ENCODE assay signal across 23 cellular contexts in the genomic region with DNA sequence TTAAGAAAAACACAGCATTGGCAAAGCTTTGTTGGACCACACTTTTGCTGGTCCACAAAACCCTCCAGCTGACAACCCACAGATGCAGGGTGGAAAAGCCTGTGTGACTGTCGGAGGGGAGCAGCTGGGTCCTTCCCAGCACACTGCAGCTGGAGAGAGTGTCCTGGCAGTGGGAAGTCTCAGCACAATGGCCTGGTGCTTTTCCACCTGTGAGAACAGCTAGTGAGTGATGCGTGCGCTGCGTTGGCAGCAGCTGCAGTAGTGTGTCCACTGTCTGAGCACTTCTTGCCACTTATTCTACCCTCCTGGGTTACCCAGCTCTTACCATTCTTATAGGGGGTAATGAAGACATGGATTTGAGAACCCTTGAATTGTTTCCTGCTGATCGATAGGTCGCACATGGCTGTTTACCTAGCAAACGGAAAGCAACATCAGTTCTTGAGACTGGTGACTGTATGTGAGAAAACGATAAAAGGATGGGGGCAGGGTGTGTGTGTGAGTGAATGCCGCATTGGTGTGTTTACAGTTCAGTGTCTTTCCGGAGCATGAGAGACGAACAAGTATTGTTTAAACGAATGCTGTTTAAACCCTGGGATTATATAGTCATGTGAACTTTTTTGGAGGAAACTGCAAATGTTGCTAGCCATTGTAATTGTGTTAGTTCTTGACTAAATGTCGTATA.
DNase-seq lines count a peak whose midpoint lies in the region; TF ChIP-seq lines count a peak whose summit lies in the region.
"Had no signal": no experiment of that assay in that cellular context is flagged by ENCODE, and none has a peak within 500 bp of the region (broad histone marks: within the 10 kb centered on the region; RNA-seq: fewer than 3 reads in every experiment).

No MANE protein-coding gene starts in this region.

- H3K9me3 ChIP-seq in ovary (no peaks in the 10 kb centered on the region), A673 (ENCODE audit: low read depth, low read length, poor library complexity, severe bottlenecking) (no peaks in the 10 kb centered on the region), osteoblast (ENCODE audit: low read depth, low read length) (no peaks in the 10 kb centered on the region)
- H3K9me3 ChIP-seq: adrenal gland, gastroesophageal sphincter, HAP-1 had no signal

- H3K27me3 ChIP-seq in ovary, result no peaks in the 10 kb centered on the region
- H3K27me3 ChIP-seq in A673 (replicated peaks; ENCODE audit: insufficient read depth, low read depth, low read length, poor library complexity), result no peaks in the 10 kb centered on the region
- H3K27me3 ChIP-seq in osteoblast (ENCODE audit: insufficient read depth, low read length), result no peaks in the 10 kb centered on the region
- H3K27me3 ChIP-seq: adrenal gland, gastroesophageal sphincter had no signal

- intact Hi-C loops in ovary (cut with DNase I) (no loop called here), A673 (cut with micrococcal nuclease; ENCODE audit: unreplicated experiment) (no loop called here), CD14-positive monocyte (cut with micrococcal nuclease) (no loop called here)

- no peak for TF ChIP-seq EP300 in ovary (IDR thresholded peaks at IDR 0.05)

- H3K36me3 Mint-ChIP-seq in glutamatergic neuron (ENCODE audit: unreplicated experiment), result no peaks in the 10 kb centered on the region
- H3K36me3 Mint-ChIP-seq in CD14-positive monocyte, result no peaks in the 10 kb centered on the region

- H3K27ac ChIP-seq in ovary (no peak overlapping the region), A673 (ENCODE audit: low read depth, low read length, poor library complexity, severe bottlenecking) (no peak overlapping the region), osteoblast (ENCODE audit: low read depth, low read length) (no peak overlapping the region)
- H3K27ac ChIP-seq: adrenal gland, dorsolateral prefrontal cortex, epithelial cell of prostate, gastroesophageal sphincter, HL-60 had no signal

- H2AFZ ChIP-seq in osteoblast (ENCODE audit: low read length), result no peak overlapping the region

- TF ChIP-seq CTCF in glutamatergic neuron (IDR thresholded peaks at IDR 0.05; ENCODE audit: partially characterized antibody, unreplicated experiment), result no peak
- no peak for TF ChIP-seq CTCF in ovary (IDR thresholded peaks at IDR 0.05)
- TF ChIP-seq CTCF in A673 (conservative IDR thresholded peaks at IDR 0.05; ENCODE audit: low read depth, low read length), result no peak
- TF ChIP-seq CTCF in osteoblast (IDR thresholded peaks at IDR 0.05; ENCODE audit: extremely low read depth, low read depth, low read length), result no peak
- TF ChIP-seq CTCF in CD14-positive monocyte (IDR thresholded peaks at IDR 0.05), result no peak

- H3K27me3 Mint-ChIP-seq in glutamatergic neuron (ENCODE audit: unreplicated experiment) (no peaks in the 10 kb centered on the region), CD14-positive monocyte (ENCODE audit: low read depth in 3 of 3) (peaks cover 0 to 3% (median 1%) of the 10 kb centered on the region in 3 donors)

- H3K4me3 Mint-ChIP-seq in glutamatergic neuron (ENCODE audit: unreplicated experiment), result no peak overlapping the region
- H3K4me3 Mint-ChIP-seq in CD14-positive monocyte, result no peak overlapping the region
- H3K4me3 Mint-ChIP-seq: mesothelial cell of epicardium, neural crest cell had no signal

- BruUV-seq in A673 (replicated peaks; lab: Mats Ljungman, UMichigan), result no TSS peak

- H3K4me3 ChIP-seq in ovary, result no peak overlapping the region
- H3K4me3 ChIP-seq in A673 (ENCODE audit: low read depth, low read length, poor library complexity, severe bottlenecking), result no peak overlapping the region
- H3K4me3 ChIP-seq in osteoblast (ENCODE audit: insufficient read depth, low read length), result no peak overlapping the region
- H3K4me3 ChIP-seq: adrenal gland, dorsolateral prefrontal cortex, gastroesophageal sphincter, HAP-1 had no signal

- POLR2A ChIA-PET in A673 (lab: Charles Lee; ENCODE audit: low non-redundant PET), result no interaction called here

- peaks cover 8% of the 10 kb centered on the region for H3K9me3 Mint-ChIP-seq in glutamatergic neuron (ENCODE audit: unreplicated experiment)
- peaks cover 0 to 5% (median 2%) of the 10 kb centered on the region in 7 donors for H3K9me3 Mint-ChIP-seq in CD14-positive monocyte

- H3K4me1 Mint-ChIP-seq in glutamatergic neuron (ENCODE audit: low read depth, unreplicated experiment) (peaks cover 15% of the 10 kb centered on the region), CD14-positive monocyte (no peaks in the 10 kb centered on the region)
- H3K4me1 Mint-ChIP-seq: mesothelial cell of epicardium had no signal

- CTCF ChIA-PET in A673 (lab: Charles Lee), result no interaction called here

- peak; percentile 82 for DNase-seq in DMS153 (lab: John Stamatoyannopoulos, UW)
- peak; percentile 74 for DNase-seq in NCI-H1105 treated with DMSO at 0.1 percent for 48 hours (lab: John Stamatoyannopoulos, UW)
- peak; percentile 89 for DNase-seq in NCI-H748 (lab: John Stamatoyannopoulos, UW; ENCODE audit: unreplicated experiment)
- DNase-seq in glutamatergic neuron, result peak; percentile 23
- no peak for DNase-seq in ovary
- no peak for DNase-seq in A673 (ENCODE audit: low spot score)
- no peak for DNase-seq in osteoblast (ENCODE audit: insufficient read length, low spot score, missing footprints)
- DNase-seq in CD14-positive monocyte (ENCODE audit: low spot score), result no peak
- DNase-seq: ACHN; activated CD4-positive, alpha-beta T cell treated with anti-CD3 and anti-CD28 coated beads, Interleukin-2, amount 50 U/mL, for 1 hour; activated gamma-delta T cell; adrenal gland; C1 segment of cervical spinal cord; DMS 273 treated with DMSO at 0.1 percent for 48 hours; KBM-7; left cardiac atrium had no signal

- H3K4me2 ChIP-seq in osteoblast (ENCODE audit: insufficient read depth, low read length), result no peak overlapping the region

- H4K20me1 ChIP-seq in osteoblast (ENCODE audit: insufficient read depth, low read length), result no peaks in the 10 kb centered on the region

- H3K4me1 ChIP-seq in ovary (ENCODE audit: insufficient read depth), result no peaks in the 10 kb centered on the region
- H3K4me1 ChIP-seq in A673 (ENCODE audit: insufficient read depth, low read length, poor library complexity, severe bottlenecking), result no peaks in the 10 kb centered on the region
- H3K4me1 ChIP-seq in osteoblast (ENCODE audit: insufficient read depth, low read length), result no peaks in the 10 kb centered on the region
- H3K4me1 ChIP-seq: adrenal gland, gastroesophageal sphincter had no signal

- H3K27ac Mint-ChIP-seq in glutamatergic neuron (ENCODE audit: unreplicated experiment), result peak overlapping the region; percentile 41
- no peak overlapping the region for H3K27ac Mint-ChIP-seq in CD14-positive monocyte
- H3K27ac Mint-ChIP-seq: mesothelial cell of epicardium had no signal

- H3K36me3 ChIP-seq in ovary (no peaks in the 10 kb centered on the region), A673 (ENCODE audit: insufficient read depth, low read length, poor library complexity, severe bottlenecking) (no peaks in the 10 kb centered on the region), osteoblast (ENCODE audit: insufficient read depth, low read length) (no peaks in the 10 kb centered on the region)
- H3K36me3 ChIP-seq: adrenal gland, gastroesophageal sphincter, HAP-1 had no signal

- 84 to 90% (median 86%) methylated on average over 13 of the region's 13 CpGs for whole genome bisulfite sequencing in ovary, 3 donors

- H3K79me2 ChIP-seq in osteoblast (ENCODE audit: insufficient read depth, low read length), result no peaks in the 10 kb centered on the region

- TF ChIP-seq POLR2A in ovary (IDR thresholded peaks at IDR 0.05), result no peak

Comparison
In these comparisons a context has a peak if more than half of its experiments do, and no peak if none do; other contexts are left out.
1. DNase-seq: peak in DMS153 (single experiment), NCI-H1105 treated with DMSO at 0.1 percent for 48 hours (single experiment), NCI-H748 (single experiment) and glutamatergic neuron (single experiment); none in ovary (0 of 5), A673 (single experiment), osteoblast (single experiment) and CD14-positive monocyte (single experiment).